Comparison of ENCODE assay signal across 11 cellular contexts in genomic region chr4:123699823-123700822, GRCh38.
DNase-seq lines count a peak whose midpoint lies in the region; ATAC-seq and TF ChIP-seq lines count a peak whose summit lies in the region.
"Had no signal": no experiment of that assay in that cellular context is flagged by ENCODE, and none has a peak within 500 bp of the region (broad histone marks: within the 10 kb centered on the region; RNA-seq: fewer than 3 reads in every experiment).

No MANE protein-coding gene starts in this region.

- peak overlapping the region; percentile 94 for H3K27ac Mint-ChIP-seq in osteocyte (ENCODE audit: unreplicated experiment)
- no peak overlapping the region for H3K27ac Mint-ChIP-seq in activated naive CD8-positive, alpha-beta T cell treated with anti-CD3 and anti-CD28 coated beads for 36 hours
- H3K27ac Mint-ChIP-seq: CD8-positive, alpha-beta memory T cell; IgD-negative memory B cell; T-helper 2 cell treated with Interferon-gamma antibody and Interleukin-4, amounts not matched to agents 5 μg/mL and 100 μg/mL, for 36 hours had no signal

- peak overlapping the region; percentile 40 for H3K4me3 ChIP-seq in WI38 (ENCODE audit: low read depth, low read length)
- no peak overlapping the region for H3K4me3 ChIP-seq in gastroesophageal sphincter

- H3K27me3 Mint-ChIP-seq in osteocyte (ENCODE audit: unreplicated experiment), result no peaks in the 10 kb centered on the region
- peaks cover 7% of the 10 kb centered on the region for H3K27me3 Mint-ChIP-seq in activated naive CD8-positive, alpha-beta T cell treated with anti-CD3 and anti-CD28 coated beads for 36 hours

- no peak for TF ChIP-seq POLR2A in gastroesophageal sphincter (IDR thresholded peaks at IDR 0.05)

- TF ChIP-seq CTCF in AG09319 (IDR thresholded peaks at IDR 0.05; ENCODE audit: low read depth, low read length) (no peak), WI38 (IDR thresholded peaks at IDR 0.05; ENCODE audit: low read depth, low read length) (no peak), gastroesophageal sphincter (IDR thresholded peaks at IDR 0.05) (no peak), osteocyte (IDR thresholded peaks at IDR 0.05) (no peak)

- no peaks in the 10 kb centered on the region for H3K36me3 ChIP-seq in gastroesophageal sphincter

- no peaks in the 10 kb centered on the region for H3K9me3 Mint-ChIP-seq in osteocyte (ENCODE audit: unreplicated experiment)
- peaks cover 3% of the 10 kb centered on the region for H3K9me3 Mint-ChIP-seq in activated naive CD8-positive, alpha-beta T cell treated with anti-CD3 and anti-CD28 coated beads for 36 hours
- H3K9me3 Mint-ChIP-seq: IgD-negative memory B cell; T-helper 2 cell treated with Interferon-gamma antibody and Interleukin-4, amounts not matched to agents 5 μg/mL and 100 μg/mL, for 36 hours had no signal

- H3K4me1 Mint-ChIP-seq in osteocyte (ENCODE audit: unreplicated experiment), result peaks cover 30% of the 10 kb centered on the region
- no peaks in the 10 kb centered on the region for H3K4me1 Mint-ChIP-seq in activated naive CD8-positive, alpha-beta T cell treated with anti-CD3 and anti-CD28 coated beads for 36 hours
- H3K4me1 Mint-ChIP-seq: IgD-negative memory B cell had no signal

- H3K27ac ChIP-seq in gastroesophageal sphincter, result peak overlapping the region in 3 of 4 donors; percentile 40 to 63 (median 51)

- no peaks in the 10 kb centered on the region for H3K36me3 Mint-ChIP-seq in osteocyte (ENCODE audit: unreplicated experiment)
- H3K36me3 Mint-ChIP-seq in activated naive CD8-positive, alpha-beta T cell treated with anti-CD3 and anti-CD28 coated beads for 36 hours, result peaks cover 2% of the 10 kb centered on the region
- H3K36me3 Mint-ChIP-seq: CD8-positive, alpha-beta memory T cell; IgD-negative memory B cell had no signal

- H3K4me1 ChIP-seq in gastroesophageal sphincter, result peaks cover 0 to 13% (median 4%) of the 10 kb centered on the region in 3 donors

- ATAC-seq in gastroesophageal sphincter, result peak; percentile 51
- ATAC-seq in stimulated activated naive CD8-positive, alpha-beta T cell treated with anti-CD3 and anti-CD28 coated beads, Interleukin-15, Interleukin-2, amounts not matched to agents 100 U/mL and 50 U/mL, for 24 hours, result no peak

- DNase-seq in AG09319 (ENCODE audit: extremely low read depth, low read depth), result peak; percentile 81
- no peak for DNase-seq in osteocyte (ENCODE audit: extremely low spot score, unreplicated experiment)
- no peak for DNase-seq in NCI-H748 treated with DMSO at 0.1 percent for 48 hours (lab: John Stamatoyannopoulos, UW)
- DNase-seq in stimulated activated naive CD8-positive, alpha-beta T cell treated with anti-CD3 and anti-CD28 coated beads, Interleukin-15, Interleukin-2, amounts not matched to agents 100 U/mL and 50 U/mL, for 24 hours, result no peak
- no peak for DNase-seq in activated naive CD8-positive, alpha-beta T cell treated with anti-CD3 and anti-CD28 coated beads for 36 hours
- no peak for DNase-seq in iPS-NIHi11 (ENCODE audit: low spot score)
- DNase-seq: CD8-positive, alpha-beta memory T cell had no signal

- 37 to 40% methylated on average over 6 to 7 of the region's 7 CpGs for WGBS in gastroesophageal sphincter (ENCODE audit: low coverage in 1 of 2), 2 donors

- TF ChIP-seq EP300 in gastroesophageal sphincter (IDR thresholded peaks at IDR 0.05), result no peak

- no peaks in the 10 kb centered on the region for H3K9me3 ChIP-seq in gastroesophageal sphincter

- no peak overlapping the region for H3K4me3 Mint-ChIP-seq in osteocyte (ENCODE audit: unreplicated experiment)
- H3K4me3 Mint-ChIP-seq in activated naive CD8-positive, alpha-beta T cell treated with anti-CD3 and anti-CD28 coated beads for 36 hours, result no peak overlapping the region
- H3K4me3 Mint-ChIP-seq: CD8-positive, alpha-beta memory T cell; IgD-negative memory B cell; T-helper 2 cell treated with Interferon-gamma antibody and Interleukin-4, amounts not matched to agents 5 μg/mL and 100 μg/mL, for 36 hours had no signal

- H3K27me3 ChIP-seq in gastroesophageal sphincter, result no peaks in the 10 kb centered on the region
